ENCODE assay signal across 8 cellular contexts in genomic region chr6:39934060-39934757, GRCh38. TPM values are rescaled to one million over a fixed set of nuclear protein-coding genes. Genes with fewer than 3 reads are reported as not detected.
DNase-seq lines count a peak whose midpoint lies in the region; ATAC-seq and TF ChIP-seq lines count a peak whose summit lies in the region.

TSS of gene MOCS1 (minus strand) at chr6:39934462. CDS start at chr6:39934417, 45 bp downstream.

- ATAC-seq in T-cell (replicated peaks in 1 of 4), result peak; percentile 72 to 93 (median 85)
- ATAC-seq in HG03135 (IDR thresholded peaks at IDR 0.05; ENCODE audit: unreplicated experiment), result no peak
- ATAC-seq in HG02763 (IDR thresholded peaks at IDR 0.05; ENCODE audit: unreplicated experiment), result no peak

- H3K27ac Mint-ChIP-seq in HFFc6 (peak within 1 kb of the TSS; percentile 35; the same call in 1 of the 2 replicates), T-cell (peak within 1 kb of the TSS in 1 of 2 donors; percentile 79)

- H3K9ac ChIP-seq in mammary epithelial cell (ENCODE audit: insufficient read depth, low read length), result peak within 1 kb of the TSS; percentile 31
- H3K9ac ChIP-seq in iPS-15b (ENCODE audit: low read depth, low read length), result peak within 1 kb of the TSS; percentile 56

- no peaks in the 10 kb centered on the region for H4K20me1 ChIP-seq in mammary epithelial cell (ENCODE audit: insufficient read depth, low read length)

- H3K79me2 ChIP-seq in ACC112 (ENCODE audit: control insufficient read depth, insufficient read depth, low read length, unreplicated experiment) (no peaks in the 10 kb centered on the region), mammary epithelial cell (ENCODE audit: insufficient read depth, low read length) (no peaks in the 10 kb centered on the region)

- H3K27me3 Mint-ChIP-seq in HFFc6 (ENCODE audit: insufficient read depth), result peaks cover 3% of the 10 kb centered on the region
- H3K27me3 Mint-ChIP-seq in T-cell, result peaks cover 4 to 23% of the 10 kb centered on the region in 2 donors

- DNase-seq in HFFc6, result peak; percentile 41
- DNase-seq in T-cell, result peak in 21 of 34 experiments; percentile 7 to 44 (median 21)
- peak; percentile 48 for DNase-seq in mammary epithelial cell
- DNase-seq in renal cortical epithelial cell (ENCODE audit: low read depth), result peak; percentile 42

- H3K27ac ChIP-seq in ACC112 (ENCODE audit: low read depth, low read length) (no peak within 1 kb of the TSS), mammary epithelial cell (ENCODE audit: insufficient read depth, low read depth, low read length) (no peak within 1 kb of the TSS)

- H3K9me3 Mint-ChIP-seq in HFFc6, result no peaks in the 10 kb centered on the region
- H3K9me3 Mint-ChIP-seq in T-cell, result no peaks in the 10 kb centered on the region

- H3K4me2 ChIP-seq in mammary epithelial cell (ENCODE audit: insufficient read depth, low read depth, low read length), result peak within 1 kb of the TSS; percentile 86

- intact Hi-C loops in mammary epithelial cell (cut with micrococcal nuclease), result no loop called here

- TF ChIP-seq CTCF in HFFc6 (IDR thresholded peaks at IDR 0.05) (no peak), mammary epithelial cell (conservative IDR thresholded peaks at IDR 0.05 in 1 of 2, IDR thresholded peaks at IDR 0.05 in 1 of 2; ENCODE audit: extremely low read depth in 1 of 2, insufficient read depth in 1 of 2, low read depth in 1 of 2, low read length in 2 of 2) (no peak)

- CTCF ChIA-PET in T-cell (lab: Charles Lee), result no interaction called here
- CTCF ChIA-PET in mammary epithelial cell (lab: Charles Lee; ENCODE audit: low non-redundant PET), result no interaction called here

- peaks cover 10% of the 10 kb centered on the region for H3K4me1 ChIP-seq in ACC112 (ENCODE audit: control insufficient read depth, insufficient read depth, low read length, unreplicated experiment)
- peaks cover 5% of the 10 kb centered on the region for H3K4me1 ChIP-seq in mammary epithelial cell (ENCODE audit: insufficient read depth, low read length)
- H3K4me1 ChIP-seq in iPS-15b (ENCODE audit: control insufficient read depth, insufficient read depth, low read length), result peaks cover 12% of the 10 kb centered on the region

- H3K4me3 ChIP-seq in ACC112 (ENCODE audit: low read depth, low read length) (peak within 1 kb of the TSS; percentile 79), mammary epithelial cell (replicated peaks in 1 of 3; ENCODE audit: insufficient read depth in 1 of 3, low read depth in 2 of 3, low read length in 3 of 3) (peak within 1 kb of the TSS; percentile 65 to 81 (median 71)), iPS-15b (ENCODE audit: low read depth, low read length) (peak within 1 kb of the TSS; percentile 73)

- no peaks in the 10 kb centered on the region for H3K36me3 Mint-ChIP-seq in HFFc6 (ENCODE audit: low read depth)
- no peaks in the 10 kb centered on the region for H3K36me3 Mint-ChIP-seq in T-cell

- no peaks in the 10 kb centered on the region for H3K9me3 ChIP-seq in mammary epithelial cell (replicated peaks; ENCODE audit: insufficient read depth, low read length)
- H3K9me3 ChIP-seq in iPS-15b (ENCODE audit: control insufficient read depth, insufficient read depth, low read length), result no peaks in the 10 kb centered on the region

- BruUV-seq in mammary epithelial cell (replicated peaks; lab: Mats Ljungman, UMichigan), result no TSS peak

- POLR2A ChIA-PET in T-cell (lab: Charles Lee), result interaction anchor here in 1 of 2 donors (0.6 kb wide), 1 partner anchor 14 kb away, joined by 7 read pairs; no protein-coding TSS in a partner anchor

- H3K27me3 ChIP-seq in ACC112 (ENCODE audit: insufficient read depth, low read length) (peaks cover 26% of the 10 kb centered on the region), mammary epithelial cell (ENCODE audit: insufficient read depth, low read length) (no peaks in the 10 kb centered on the region), iPS-15b (ENCODE audit: control insufficient read depth, insufficient read depth, low read length) (peaks cover 13% of the 10 kb centered on the region)

- H2AFZ ChIP-seq in ACC112 (ENCODE audit: low read length, unreplicated experiment) (peak within 1 kb of the TSS; percentile 82), mammary epithelial cell (ENCODE audit: low read depth, low read length) (peak within 1 kb of the TSS; percentile 96)

- 5% methylated on average over 10 of the region's 50 CpGs for WGBS in mammary epithelial cell (ENCODE audit: low coverage, missing lambda C conversion rate)

- H3K4me3 Mint-ChIP-seq in HFFc6 (peak within 1 kb of the TSS; percentile 88), T-cell (peak within 1 kb of the TSS; percentile 71 to 82 (median 74))

- H3K4me1 Mint-ChIP-seq in HFFc6 (ENCODE audit: low read depth), result peaks cover 28% of the 10 kb centered on the region
- peaks cover 4 to 20% (median 11%) of the 10 kb centered on the region in 3 donors for H3K4me1 Mint-ChIP-seq in T-cell

- H3K36me3 ChIP-seq in ACC112 (ENCODE audit: insufficient read depth, low read length) (no peaks in the 10 kb centered on the region), mammary epithelial cell (ENCODE audit: insufficient read depth, low read length) (no peaks in the 10 kb centered on the region), iPS-15b (ENCODE audit: control insufficient read depth, insufficient read depth, low read length) (peaks cover 3% of the 10 kb centered on the region)

- in situ Hi-C loops in mammary epithelial cell (cut with MboI; ENCODE audit: low sequenced_read_pairs in 2 of 2), result no loop called here

- dilution Hi-C loops in mammary epithelial cell (cut with HindIII; ENCODE audit: low sequenced_read_pairs), result no loop called here

RNA-seq across cellular contexts. Expression of gene MOCS1, which starts in this region (rescaled TPM):
- 10 to 100 TPM in 2 of 6 experiments, 1 to 10 TPM in 4; 7.9 to 11.1 (median 9.2) TPM for total RNA-seq in HFFc6 (2021; fragmentation: NEBNext Ultra II Directional; extraction: Animal tissue kit (Norgen Biotek cat#: 25700))
- 1 to 10 TPM; 1.1 to 2.1 (median 1.2) TPM for total RNA-seq in T-cell
- total RNA-seq in mammary epithelial cell, result 1 to 10 TPM; 5.2 to 7.1 TPM
- 4.4 TPM for polyA plus RNA-seq in mammary epithelial cell
- polyA minus RNA-seq in mammary epithelial cell, result 13.4 TPM
- 10.1 and 26.3 TPM in 2 replicates for total RNA-seq in renal cortical epithelial cell

Comparison
In these comparisons a context has a peak if more than half of its experiments do, and no peak if none do; other contexts are left out.
1. ATAC-seq: peak in T-cell (4 of 4); none in HG03135 (single experiment) and HG02763 (single experiment).
2. Peak in every context shown above with its lines, with median percentiles within 50 percentile points of each other: H3K4me3 ChIP-seq and DNase-seq.